11 cellular contexts compared by ENCODE assay signal in the genomic region with DNA sequence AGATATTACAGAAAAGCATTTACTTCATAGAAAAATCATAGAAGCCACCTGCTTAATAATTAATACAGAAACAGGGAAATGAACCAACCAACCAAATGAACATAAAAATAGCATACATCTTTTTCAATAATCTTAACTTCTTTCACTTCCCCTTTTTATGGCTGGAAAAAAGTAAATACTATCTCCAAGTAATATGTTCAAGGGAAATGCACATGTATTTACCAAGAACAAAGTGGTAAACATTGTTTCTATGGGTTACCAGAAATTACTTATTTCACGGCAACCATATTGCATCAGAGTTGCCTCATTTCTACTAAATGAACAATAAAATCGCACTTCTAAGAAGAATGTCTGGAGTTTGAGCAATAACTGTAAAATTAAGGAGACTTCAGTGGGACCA.
DNase-seq lines count a peak whose midpoint lies in the region; ATAC-seq and TF ChIP-seq lines count a peak whose summit lies in the region.
"Had no signal": no experiment of that assay in that cellular context is flagged by ENCODE, and none has a peak within 500 bp of the region (broad histone marks: within the 10 kb centered on the region; RNA-seq: fewer than 3 reads in every experiment).

No MANE protein-coding gene starts in this region.

- H4K20me1 ChIP-seq in Karpas-422 (ENCODE audit: insufficient read depth, low read depth, low read length) (no peaks in the 10 kb centered on the region), osteoblast (ENCODE audit: insufficient read depth, low read length) (no peaks in the 10 kb centered on the region)

- H3K4me2 ChIP-seq in Karpas-422 (ENCODE audit: low read depth, low read length, poor library complexity, severe bottlenecking) (no peak overlapping the region), osteoblast (ENCODE audit: insufficient read depth, low read length) (no peak overlapping the region)

- H3K36me3 ChIP-seq in Karpas-422 (ENCODE audit: insufficient read depth, low read length) (no peaks in the 10 kb centered on the region), WERI-Rb-1 (no peaks in the 10 kb centered on the region), osteoblast (ENCODE audit: insufficient read depth, low read length) (no peaks in the 10 kb centered on the region), SJCRH30 (no peaks in the 10 kb centered on the region)

- H2AFZ ChIP-seq in Karpas-422 (ENCODE audit: low read length): no peak overlapping the region
- no peak overlapping the region for H2AFZ ChIP-seq in osteoblast (ENCODE audit: low read length)

- H3K9me3 ChIP-seq in Karpas-422 (ENCODE audit: low read length): no peaks in the 10 kb centered on the region
- H3K9me3 ChIP-seq in WERI-Rb-1 (ENCODE audit: severe bottlenecking): no peaks in the 10 kb centered on the region
- H3K9me3 ChIP-seq in osteoblast (ENCODE audit: low read depth, low read length): no peaks in the 10 kb centered on the region
- H3K9me3 ChIP-seq in SJCRH30 (replicated peaks): no peaks in the 10 kb centered on the region

- H3K9ac ChIP-seq in Karpas-422 (ENCODE audit: low read length): no peak overlapping the region

- peak; percentile 84 for ATAC-seq in GM18499 (IDR thresholded peaks at IDR 0.05; ENCODE audit: insufficient read depth, unreplicated experiment)
- peak; percentile 72 for ATAC-seq in GM19467 (IDR thresholded peaks at IDR 0.05; ENCODE audit: unreplicated experiment)
- peak; percentile 76 for ATAC-seq in HG02943 (IDR thresholded peaks at IDR 0.05; ENCODE audit: low read depth, unreplicated experiment)
- ATAC-seq: HCT116, right cardiac atrium had no signal

- DNase-seq in Karpas-422 (peak; percentile 50), C1 segment of cervical spinal cord (lab: John Stamatoyannopoulos, UW) (no peak), WERI-Rb-1 (no peak), osteoblast (ENCODE audit: insufficient read length, low spot score, missing footprints) (no peak), SJCRH30 (no peak)
- DNase-seq: NCI-H526 treated with DMSO at 0.1 percent for 48 hours, right cardiac atrium had no signal

- TF ChIP-seq CTCF in WERI-Rb-1 (IDR thresholded peaks at IDR 0.05; ENCODE audit: low read depth, low read length) (no peak), osteoblast (IDR thresholded peaks at IDR 0.05; ENCODE audit: extremely low read depth, low read depth, low read length) (no peak)

- no peaks in the 10 kb centered on the region for H3K79me2 ChIP-seq in Karpas-422 (ENCODE audit: low read length)
- no peaks in the 10 kb centered on the region for H3K79me2 ChIP-seq in osteoblast (ENCODE audit: insufficient read depth, low read length)

- H3K27me3 ChIP-seq in Karpas-422 (ENCODE audit: low read length) (0 out of 2 replicates have a peak, but pooled peaks cover 2% of the 10 kb centered on the region), WERI-Rb-1 (ENCODE audit: insufficient read depth, low read depth, severe bottlenecking) (no peaks in the 10 kb centered on the region), osteoblast (ENCODE audit: insufficient read depth, low read length) (no peaks in the 10 kb centered on the region), SJCRH30 (no peaks in the 10 kb centered on the region)

- no peaks in the 10 kb centered on the region for H3K9me2 ChIP-seq in Karpas-422 (replicated peaks; ENCODE audit: insufficient read depth, low read length)

- H3K4me1 ChIP-seq in Karpas-422 (ENCODE audit: low read length): peaks cover 12% of the 10 kb centered on the region
- no peaks in the 10 kb centered on the region for H3K4me1 ChIP-seq in osteoblast (ENCODE audit: insufficient read depth, low read length)
- H3K4me1 ChIP-seq in SJCRH30: no peaks in the 10 kb centered on the region

- no peak overlapping the region for H3K27ac ChIP-seq in Karpas-422 (ENCODE audit: low read length)
- no peak overlapping the region for H3K27ac ChIP-seq in WERI-Rb-1
- no peak overlapping the region for H3K27ac ChIP-seq in osteoblast (ENCODE audit: low read depth, low read length)
- H3K27ac ChIP-seq in SJCRH30: no peak overlapping the region

- H3K4me3 ChIP-seq in Karpas-422 (ENCODE audit: low read length): no peak overlapping the region
- H3K4me3 ChIP-seq in WERI-Rb-1 (ENCODE audit: low read depth, low read length): no peak overlapping the region
- H3K4me3 ChIP-seq in osteoblast (ENCODE audit: insufficient read depth, low read length): no peak overlapping the region
- H3K4me3 ChIP-seq in SJCRH30: no peak overlapping the region
